8 cellular contexts compared by ENCODE assay signal in the genomic region with DNA sequence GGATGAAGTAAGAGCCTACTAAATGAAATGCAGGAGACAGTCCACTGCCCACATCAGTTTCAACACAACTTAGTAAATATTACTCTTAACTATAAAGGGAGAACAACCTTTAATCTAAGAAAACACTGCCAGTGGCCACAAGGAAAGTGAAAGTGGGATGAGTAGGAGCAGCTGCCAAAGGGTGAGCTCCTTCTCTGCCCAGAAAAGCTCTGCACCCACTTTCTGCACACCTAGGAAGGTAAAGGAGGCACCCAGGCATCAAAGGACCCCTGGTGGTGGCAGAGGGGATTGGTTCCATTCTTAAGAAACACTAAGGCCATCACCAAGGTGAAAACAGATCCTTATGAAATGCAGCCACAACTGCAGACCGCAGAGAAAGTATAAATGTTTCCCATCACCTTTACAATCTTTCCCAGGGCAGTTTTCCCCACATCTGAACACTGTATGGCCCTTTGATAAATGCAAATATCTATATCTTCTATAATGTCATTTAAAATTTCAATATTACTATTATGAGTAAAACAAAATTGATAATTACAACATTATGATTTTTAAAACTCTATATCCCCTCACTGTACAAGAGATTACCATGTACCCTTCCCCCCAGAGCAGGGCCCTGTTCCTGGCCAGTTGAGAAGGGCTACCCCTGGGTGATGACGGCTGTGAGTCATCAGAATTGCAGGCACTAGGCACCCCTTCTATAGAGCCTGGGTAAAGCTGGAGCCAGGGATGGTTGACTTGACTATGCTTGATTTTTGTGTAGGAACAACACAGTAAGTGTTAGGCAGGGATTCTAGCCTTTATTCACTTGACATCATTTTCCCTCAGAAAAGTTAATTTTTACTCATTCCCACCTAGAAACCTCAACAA.
A peak's percentile ranks its signal among the peaks of the same experiment; 100 is the strongest.
DNase-seq lines count a peak whose midpoint lies in the region; ATAC-seq and TF ChIP-seq lines count a peak whose summit lies in the region.

No MANE protein-coding gene starts in this region.

- CTCF ChIA-PET in naive thymus-derived CD4-positive, alpha-beta T cell (lab: Charles Lee): interaction anchor here (0.5 to 3.4 kb wide), 23 partner anchors 10 to 417 kb away, joined by 3 to 42 read pairs (median 4); no protein-coding TSS in a partner anchor

- no peaks in the 10 kb centered on the region for H3K27me3 ChIP-seq in heart left ventricle
- H3K27me3 ChIP-seq in naive thymus-derived CD4-positive, alpha-beta T cell (ENCODE audit: control insufficient read depth in 2 of 2, insufficient read depth in 2 of 2, low read length in 2 of 2): no peaks in the 10 kb centered on the region
- H3K27me3 ChIP-seq in testis: no peaks in the 10 kb centered on the region

- peaks cover 0 to 12% (median 0%) of the 10 kb centered on the region in 5 donors for H3K27me3 Mint-ChIP-seq in naive thymus-derived CD4-positive, alpha-beta T cell

- no peak for DNase-seq in heart left ventricle
- no peak for DNase-seq in Right ventricle myocardium inferior (ENCODE audit: missing footprints)
- no peak for DNase-seq in LNCaP clone FGC (ENCODE audit: low read depth)
- DNase-seq in activated CD4-positive, alpha-beta T cell treated with anti-CD3 and anti-CD28 coated beads for 1 hour: peak; percentile 53
- DNase-seq in central memory CD4-positive, alpha-beta T cell: peak; percentile 64
- DNase-seq in naive thymus-derived CD4-positive, alpha-beta T cell: peak; percentile 30 to 78 (median 71)
- peak; percentile 33 for DNase-seq in testis

- POLR2A ChIA-PET in naive thymus-derived CD4-positive, alpha-beta T cell (lab: Charles Lee): interaction anchor here (1.0 to 2.1 kb wide), 9 partner anchors 10 to 415 kb away, joined by 3 to 6 read pairs (median 5); a partner anchor contains a TSS

- H3K27ac ChIP-seq in heart left ventricle (peak overlapping the region in 4 of 12 donors; percentile 1 to 53 (median 46)), testis (no peak overlapping the region)
- H3K27ac ChIP-seq in naive thymus-derived CD4-positive, alpha-beta T cell (ENCODE audit: low read depth, low read length): no peak overlapping the region

- H3K27ac Mint-ChIP-seq in naive thymus-derived CD4-positive, alpha-beta T cell: peak overlapping the region in 8 of 9 donors; percentile 26 to 88 (median 40)

- peaks cover 6 to 29% (median 19%) of the 10 kb centered on the region in 7 donors for H3K4me1 Mint-ChIP-seq in naive thymus-derived CD4-positive, alpha-beta T cell

- H3K36me3 ChIP-seq in heart left ventricle: no peaks in the 10 kb centered on the region
- no peaks in the 10 kb centered on the region for H3K36me3 ChIP-seq in naive thymus-derived CD4-positive, alpha-beta T cell (ENCODE audit: control insufficient read depth in 2 of 3, insufficient read depth in 3 of 3, low read length in 3 of 3)
- H3K36me3 ChIP-seq in testis (ENCODE audit: low read depth, missing control alignments): no peaks in the 10 kb centered on the region

- peaks cover 0 to 22% (median 10%) of the 10 kb centered on the region in 12 donors for H3K4me1 ChIP-seq in heart left ventricle
- peaks cover 6 to 10% of the 10 kb centered on the region in 2 donors for H3K4me1 ChIP-seq in naive thymus-derived CD4-positive, alpha-beta T cell (ENCODE audit: control insufficient read depth in 2 of 2, insufficient read depth in 2 of 2, low read length in 2 of 2)
- H3K4me1 ChIP-seq in testis: peaks cover 4% of the 10 kb centered on the region

- H3K36me3 Mint-ChIP-seq in naive thymus-derived CD4-positive, alpha-beta T cell: peaks cover 0 to 7% (median 0%) of the 10 kb centered on the region in 5 donors

- TF ChIP-seq CTCF in heart left ventricle (IDR thresholded peaks at IDR 0.05) (peak; percentile 37 to 67 (median 54)), LNCaP clone FGC (IDR thresholded peaks at IDR 0.05; ENCODE audit: control insufficient read depth, extremely low read depth, insufficient read depth) (peak; percentile 66), testis (IDR thresholded peaks at IDR 0.05) (peak in 1 of 3 experiments; percentile 40)

- peak in 1 of 4 donors; percentile 42 for ATAC-seq in heart left ventricle
- ATAC-seq in Right ventricle myocardium inferior: no peak
- ATAC-seq in naive thymus-derived CD4-positive, alpha-beta T cell: peak; percentile 94
- no peak for ATAC-seq in GM18858 (IDR thresholded peaks at IDR 0.05; ENCODE audit: unreplicated experiment)

- intact Hi-C loops in heart left ventricle (cut with DNase I) (loop anchor here in 5 of 10 donors (2.0 to 10.0 kb wide), 3 partner anchors 214 to 216 kb away; no protein-coding TSS in a partner anchor), Right ventricle myocardium inferior (cut with DNase I) (loop anchor here (1.0 to 10.0 kb wide), 3 partner anchors 124 to 414 kb away; no protein-coding TSS in a partner anchor), testis (cut with DNase I; ENCODE audit: low total_unique reads) (no loop called here)
- intact Hi-C loops in naive thymus-derived CD4-positive, alpha-beta T cell (cut with micrococcal nuclease): loop anchor here (1.0 to 5.0 kb wide), 11 partner anchors 11 to 417 kb away; a partner anchor contains a TSS

- TF ChIP-seq POLR2A in heart left ventricle (IDR thresholded peaks at IDR 0.05): no peak
- TF ChIP-seq POLR2A in testis (IDR thresholded peaks at IDR 0.05): no peak

- H3K4me3 Mint-ChIP-seq in naive thymus-derived CD4-positive, alpha-beta T cell: no peak overlapping the region

- H3K9me3 ChIP-seq in heart left ventricle (no peaks in the 10 kb centered on the region), testis (no peaks in the 10 kb centered on the region)
- H3K9me3 ChIP-seq in naive thymus-derived CD4-positive, alpha-beta T cell (ENCODE audit: control insufficient read depth in 2 of 3, low read length in 3 of 3): no peaks in the 10 kb centered on the region

- 94 to 98% (median 96%) methylated on average over 2 of the region's 2 CpGs for WGBS in heart left ventricle, 4 donors
- WGBS in testis, 2 donors: 89 to 95% methylated on average over 2 of the region's 2 CpGs

- H3K9me3 Mint-ChIP-seq in naive thymus-derived CD4-positive, alpha-beta T cell: peaks cover 0 to 2% (median 0%) of the 10 kb centered on the region in 11 donors

- no peak overlapping the region for H3K4me3 ChIP-seq in heart left ventricle
- no peak overlapping the region for H3K4me3 ChIP-seq in LNCaP clone FGC (ENCODE audit: low read depth, low read length)
- H3K4me3 ChIP-seq in naive thymus-derived CD4-positive, alpha-beta T cell (ENCODE audit: low read length): no peak overlapping the region
- no peak overlapping the region for H3K4me3 ChIP-seq in testis

Comparison
In these comparisons a context has a peak if more than half of its experiments do, and no peak if none do; other contexts are left out.
1. DNase-seq: peak in activated CD4-positive, alpha-beta T cell treated with anti-CD3 and anti-CD28 coated beads for 1 hour (single experiment), central memory CD4-positive, alpha-beta T cell (single experiment), naive thymus-derived CD4-positive, alpha-beta T cell (9 of 9) and testis (single experiment); none in heart left ventricle (0 of 5), Right ventricle myocardium inferior (single experiment) and LNCaP clone FGC (single experiment).